In genomic region chr2:226679389-226680057, GRCh38 we compare ENCODE assay signal across 27 cellular contexts.
"Had no signal": no experiment of that assay in that cellular context is flagged by ENCODE, and none has a peak within 500 bp of the region (broad histone marks: within the 10 kb centered on the region; RNA-seq: fewer than 3 reads in every experiment).

No MANE protein-coding gene starts in this region.

- H3K4me3 ChIP-seq: cardiac muscle cell, MG63, PC-9 had no signal

- H3K4me1 Mint-ChIP-seq: activated CD4-positive, alpha-beta memory T cell treated with anti-CD3 and anti-CD28 coated beads, Interleukin-2, amount 10 ng/mL, durations not matched to agents 7 days and 5 days; activated CD4-positive, alpha-beta T cell treated with anti-CD3 and anti-CD28 coated beads for 36 hours; activated T-helper 17 cell treated with anti-CD3 and anti-CD28 coated beads, Interleukin-2, amount 50 U/mL, for 72 hours had no signal

- H3K9me3 ChIP-seq: MG63 had no signal

- DNase-seq: activated CD4-positive, alpha-beta memory T cell treated with anti-CD3 and anti-CD28 coated beads, Interleukin-2, amount 10 ng/mL, durations not matched to agents 7 days and 5 days; activated CD4-positive, alpha-beta T cell treated with anti-CD3 and anti-CD28 coated beads for 36 hours; activated CD4-positive, alpha-beta T cell treated with anti-CD3 and anti-CD28 coated beads, Interleukin-2, amount 50 U/mL, for 1 hour; activated CD4-positive, CD25-positive, alpha-beta regulatory T cell; activated gamma-delta T cell; activated naive CD4-positive, alpha-beta T cell treated with anti-CD3 and anti-CD28 coated beads for 36 hours; activated T-cell treated with anti-CD3 and anti-CD28 coated beads for 4 hours; activated T-cell treated with anti-CD3 and anti-CD28 coated beads, Interleukin-2, amount 50 U/mL, for 48 hours; amygdala; MG63; MV-4-11; NCI-H1092 treated with DMSO at 0.1 percent for 48 hours; NCI-H1417 treated with DMSO at 0.1 percent for 48 hours; NCI-H1694 treated with DMSO at 0.1 percent for 48 hours; NCI-H2029 treated with DMSO at 0.1 percent for 48 hours; NCI-H345; NCI-H510A; NCI-H526 treated with DMSO at 0.1 percent for 48 hours; PC-9; SHP77 treated with DMSO at 0.1 percent for 48 hours; T-helper 17 cell; T-helper 9 cell had no signal

- H3K9me3 Mint-ChIP-seq: activated CD4-positive, alpha-beta memory T cell treated with anti-CD3 and anti-CD28 coated beads, Interleukin-2, amount 10 ng/mL, durations not matched to agents 7 days and 5 days; activated naive CD4-positive, alpha-beta T cell treated with anti-CD3 and anti-CD28 coated beads for 36 hours; activated T-helper 17 cell treated with anti-CD3 and anti-CD28 coated beads, Interleukin-2, amount 50 U/mL, for 72 hours had no signal

- H3K4me3 Mint-ChIP-seq: activated CD4-positive, alpha-beta memory T cell treated with anti-CD3 and anti-CD28 coated beads, Interleukin-2, amount 10 ng/mL, durations not matched to agents 7 days and 5 days; activated CD4-positive, alpha-beta T cell treated with anti-CD3 and anti-CD28 coated beads for 36 hours; activated naive CD4-positive, alpha-beta T cell treated with anti-CD3 and anti-CD28 coated beads for 36 hours; activated naive CD8-positive, alpha-beta T cell; activated T-helper 17 cell treated with anti-CD3 and anti-CD28 coated beads, Interleukin-2, amount 50 U/mL, for 72 hours; brain; T-helper 17 cell had no signal

- FAIRE-seq: astrocyte had no signal

- H3K36me3 ChIP-seq: cardiac muscle cell, MG63 had no signal

- ATAC-seq: activated CD4-positive, alpha-beta T cell treated with anti-CD3 and anti-CD28 coated beads for 36 hours; activated T-helper 17 cell treated with anti-CD3 and anti-CD28 coated beads, Interleukin-2, amount 50 U/mL, for 72 hours; T-helper 17 cell had no signal

- H3K27ac ChIP-seq: cardiac muscle cell, PC-9 had no signal

- H3K36me3 Mint-ChIP-seq: activated naive CD8-positive, alpha-beta T cell; brain had no signal

- H3K4me2 ChIP-seq: PC-9 had no signal

- H2AFZ ChIP-seq: PC-9 had no signal

- H3K27ac Mint-ChIP-seq: activated CD4-positive, alpha-beta memory T cell treated with anti-CD3 and anti-CD28 coated beads, Interleukin-2, amount 10 ng/mL, durations not matched to agents 7 days and 5 days; activated CD4-positive, alpha-beta T cell treated with anti-CD3 and anti-CD28 coated beads for 36 hours; activated naive CD4-positive, alpha-beta T cell treated with anti-CD3 and anti-CD28 coated beads for 36 hours; activated naive CD8-positive, alpha-beta T cell; activated T-helper 17 cell treated with anti-CD3 and anti-CD28 coated beads, Interleukin-2, amount 50 U/mL, for 72 hours; T-helper 17 cell had no signal

- H3K27me3 ChIP-seq: cardiac muscle cell, MG63 had no signal
